In the genomic region with DNA sequence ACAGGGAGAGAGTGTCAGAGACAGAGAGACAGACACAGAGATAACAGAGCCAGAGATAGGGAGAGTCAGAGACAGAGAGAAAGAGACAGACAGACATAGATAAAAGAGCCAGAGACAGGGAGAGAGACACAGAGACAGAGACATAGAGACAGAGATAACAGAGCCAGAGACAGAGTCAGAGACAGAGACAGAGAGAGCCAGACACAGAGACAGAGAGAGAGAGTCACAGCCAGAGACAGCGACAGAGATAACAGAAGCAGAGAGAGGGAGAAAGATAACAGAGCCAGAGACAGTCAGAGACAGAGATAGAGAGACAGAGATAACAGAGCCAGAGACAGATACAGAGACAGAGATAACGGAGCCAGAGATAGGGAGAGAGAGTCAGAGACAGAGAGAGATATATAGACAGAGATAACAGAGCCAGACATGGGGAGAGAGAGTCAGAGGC, we compare ENCODE assay signal across 1 cellular context.
TF ChIP-seq lines count a peak whose summit lies in the region.

No MANE protein-coding gene starts in this region.

TF ChIP-seq in H1, 55 proteins besides CTCF, POLR2A, EP300 and RAD21:
- TF ChIP-seq SP4 (IDR thresholded peaks at IDR 0.05; ENCODE audit: low read length) (no peak), FOSL1 (IDR thresholded peaks at IDR 0.05; ENCODE audit: insufficient read depth, low read depth, low read length) (no peak), KDM4A (IDR thresholded peaks at IDR 0.05; ENCODE audit: low read depth, low read length, severe bottlenecking) (no peak), TBP (IDR thresholded peaks at IDR 0.05; ENCODE audit: low read depth, low read length) (no peak), RXRA (IDR thresholded peaks at IDR 0.05; ENCODE audit: insufficient read depth, low read depth, low read length) (no peak), SIRT6 (IDR thresholded peaks at IDR 0.05; ENCODE audit: low read length) (no peak), POLR2AphosphoS5 (IDR thresholded peaks at IDR 0.05; ENCODE audit: low read depth, low read length) (no peak), POU5F1 (IDR thresholded peaks at IDR 0.05; ENCODE audit: low read depth, low read length) (no peak), GABPA (IDR thresholded peaks at IDR 0.05; ENCODE audit: borderline replicate concordance, insufficient read depth, low read length) (no peak), CEBPB (IDR thresholded peaks at IDR 0.05; ENCODE audit: low read depth, low read length) (no peak), CTBP2 (IDR thresholded peaks at IDR 0.05; ENCODE audit: borderline replicate concordance, insufficient read depth, insufficient read length, low read length) (no peak), JUN (IDR thresholded peaks at IDR 0.05; ENCODE audit: low read depth, low read length) (no peak), SP1 (IDR thresholded peaks at IDR 0.05; ENCODE audit: low read depth, low read length) (no peak)
- TF ChIP-seq, protein P1, sequence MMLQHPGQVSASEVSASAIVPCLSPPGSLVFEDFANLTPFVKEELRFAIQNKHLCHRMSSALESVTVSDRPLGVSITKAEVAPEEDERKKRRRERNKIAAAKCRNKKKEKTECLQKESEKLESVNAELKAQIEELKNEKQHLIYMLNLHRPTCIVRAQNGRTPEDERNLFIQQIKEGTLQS (IDR thresholded peaks at IDR 0.05; ENCODE audit: insufficient read depth, low read depth, low read length) = no peak
- TF ChIP-seq, protein P2, sequence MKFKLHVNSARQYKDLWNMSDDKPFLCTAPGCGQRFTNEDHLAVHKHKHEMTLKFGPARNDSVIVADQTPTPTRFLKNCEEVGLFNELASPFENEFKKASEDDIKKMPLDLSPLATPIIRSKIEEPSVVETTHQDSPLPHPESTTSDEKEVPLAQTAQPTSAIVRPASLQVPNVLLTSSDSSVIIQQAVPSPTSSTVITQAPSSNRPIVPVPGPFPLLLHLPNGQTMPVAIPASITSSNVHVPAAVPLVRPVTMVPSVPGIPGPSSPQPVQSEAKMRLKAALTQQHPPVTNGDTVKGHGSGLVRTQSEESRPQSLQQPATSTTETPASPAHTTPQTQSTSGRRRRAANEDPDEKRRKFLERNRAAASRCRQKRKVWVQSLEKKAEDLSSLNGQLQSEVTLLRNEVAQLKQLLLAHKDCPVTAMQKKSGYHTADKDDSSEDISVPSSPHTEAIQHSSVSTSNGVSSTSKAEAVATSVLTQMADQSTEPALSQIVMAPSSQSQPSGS (IDR thresholded peaks at IDR 0.05; ENCODE audit: low read length) = no peak
- TF ChIP-seq, protein P3, sequence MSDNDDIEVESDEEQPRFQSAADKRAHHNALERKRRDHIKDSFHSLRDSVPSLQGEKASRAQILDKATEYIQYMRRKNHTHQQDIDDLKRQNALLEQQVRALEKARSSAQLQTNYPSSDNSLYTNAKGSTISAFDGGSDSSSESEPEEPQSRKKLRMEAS (IDR thresholded peaks at IDR 0.05) = no peak
- TF ChIP-seq, protein P4, sequence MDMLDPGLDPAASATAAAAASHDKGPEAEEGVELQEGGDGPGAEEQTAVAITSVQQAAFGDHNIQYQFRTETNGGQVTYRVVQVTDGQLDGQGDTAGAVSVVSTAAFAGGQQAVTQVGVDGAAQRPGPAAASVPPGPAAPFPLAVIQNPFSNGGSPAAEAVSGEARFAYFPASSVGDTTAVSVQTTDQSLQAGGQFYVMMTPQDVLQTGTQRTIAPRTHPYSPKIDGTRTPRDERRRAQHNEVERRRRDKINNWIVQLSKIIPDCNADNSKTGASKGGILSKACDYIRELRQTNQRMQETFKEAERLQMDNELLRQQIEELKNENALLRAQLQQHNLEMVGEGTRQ (IDR thresholded peaks at IDR 0.05; ENCODE audit: low read length) = no peak
